15 cellular contexts compared by ENCODE assay signal in the genomic region with DNA sequence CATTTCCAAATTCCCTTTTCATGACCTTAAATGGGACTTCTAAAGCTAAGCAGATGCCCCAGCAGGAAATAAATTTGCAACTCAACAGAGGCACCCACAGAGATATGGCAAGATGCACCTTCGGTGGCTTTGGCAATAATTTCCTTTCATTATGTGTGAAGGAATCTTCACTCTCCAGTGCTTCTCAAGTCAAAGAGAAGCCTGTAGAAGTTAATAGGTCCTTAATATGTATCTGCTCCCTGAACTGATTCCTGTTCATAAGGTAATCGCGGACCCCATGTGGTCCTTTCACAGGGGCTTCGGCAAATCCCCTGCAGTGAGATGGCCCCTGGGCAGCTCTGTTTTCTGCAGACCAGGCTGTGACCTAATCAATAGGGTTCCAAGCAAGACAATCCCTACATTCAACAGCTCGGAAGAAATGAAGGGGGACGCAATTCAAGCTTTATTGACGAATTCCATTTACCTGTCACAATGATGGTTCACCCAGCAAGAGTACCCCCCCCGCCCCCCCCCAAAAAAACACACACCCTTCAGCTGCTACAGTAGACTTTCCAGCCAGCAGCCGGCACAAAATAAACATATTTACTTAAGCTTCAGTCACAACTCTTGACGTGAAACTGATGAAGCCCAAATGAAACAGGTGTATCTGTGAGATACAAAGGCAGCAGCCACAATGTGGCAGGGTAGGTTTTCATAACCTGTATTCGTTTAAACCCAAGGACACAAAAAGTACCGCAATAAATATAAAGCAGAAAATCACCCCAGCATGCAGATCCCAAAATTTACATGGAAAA. TPM values are rescaled to one million over a fixed set of nuclear protein-coding genes. Genes with fewer than 3 reads are reported as not detected.
DNase-seq lines count a peak whose midpoint lies in the region; ATAC-seq and TF ChIP-seq lines count a peak whose summit lies in the region.
"Had no signal": no experiment of that assay in that cellular context is flagged by ENCODE, and none has a peak within 500 bp of the region (broad histone marks: within the 10 kb centered on the region; RNA-seq: fewer than 3 reads in every experiment).

No MANE protein-coding gene starts in this region.

- H2AK5ac ChIP-seq in mesendoderm (ENCODE audit: low read length), result no peak overlapping the region

- no peak overlapping the region for H4K5ac ChIP-seq in mesendoderm (ENCODE audit: low read length)

- no peak overlapping the region for H2BK5ac ChIP-seq in mesendoderm (ENCODE audit: low read length)

- H3K4me1 Mint-ChIP-seq in chondrocyte (ENCODE audit: low read depth), result peaks cover 79% of the 10 kb centered on the region
- no peaks in the 10 kb centered on the region for H3K4me1 Mint-ChIP-seq in activated T-cell treated with anti-CD3 and anti-CD28 coated beads, Interleukin-2, amount 50 U/mL, for 4 hours (ENCODE audit: low read depth)
- H3K4me1 Mint-ChIP-seq: naive B cell had no signal

- no peak overlapping the region for H3K4ac ChIP-seq in mesendoderm (ENCODE audit: low read depth, low read length)

- H3K36me3 ChIP-seq in mesendoderm (ENCODE audit: control insufficient read depth, insufficient read depth, low read length), result no peaks in the 10 kb centered on the region
- H3K36me3 ChIP-seq: adrenal gland, stomach had no signal

- ATAC-seq in activated T-cell treated with anti-CD3 and anti-CD28 coated beads, Interleukin-2, amount 50 U/mL, for 4 hours, result no peak
- no peak for ATAC-seq in HG03521 (IDR thresholded peaks at IDR 0.05; ENCODE audit: unreplicated experiment)
- ATAC-seq: activated CD4-positive, CD25-positive, alpha-beta regulatory T cell treated with anti-CD3 and anti-CD28 coated beads, Interleukin-2, amount 50 U/mL, for 24 hours had no signal

- H3K9me3 Mint-ChIP-seq in chondrocyte (ENCODE audit: low read depth), result peaks cover 2% of the 10 kb centered on the region
- H3K9me3 Mint-ChIP-seq in activated T-cell treated with anti-CD3 and anti-CD28 coated beads, Interleukin-2, amount 50 U/mL, for 4 hours, result no peaks in the 10 kb centered on the region

- no peak overlapping the region for H3K18ac ChIP-seq in mesendoderm (ENCODE audit: low read length)

- no peak overlapping the region for H2BK15ac ChIP-seq in mesendoderm (replicated peaks; ENCODE audit: low read depth)

- H4K8ac ChIP-seq in mesendoderm (ENCODE audit: low read depth, low read length), result no peak overlapping the region

- no peak overlapping the region for H3K9ac ChIP-seq in mesendoderm (ENCODE audit: low read length)
- H3K9ac ChIP-seq: BLaER1 had no signal

- no peaks in the 10 kb centered on the region for H3K27me3 Mint-ChIP-seq in chondrocyte (ENCODE audit: low read depth)
- no peaks in the 10 kb centered on the region for H3K27me3 Mint-ChIP-seq in activated T-cell treated with anti-CD3 and anti-CD28 coated beads, Interleukin-2, amount 50 U/mL, for 4 hours (ENCODE audit: low read depth)
- H3K27me3 Mint-ChIP-seq: naive B cell had no signal

- H3K79me1 ChIP-seq in mesendoderm (ENCODE audit: low read length), result peaks cover 4% of the 10 kb centered on the region

- DNase-seq in DMS153 treated with DMSO at 0.1 percent for 48 hours (lab: John Stamatoyannopoulos, UW; ENCODE audit: unreplicated experiment) (peak; percentile 59), NCI-H1105 treated with DMSO at 0.1 percent for 48 hours (lab: John Stamatoyannopoulos, UW) (peak; percentile 41), chondrocyte (ENCODE audit: low spot score) (no peak), mesendoderm (peak; percentile 41), A172 (ENCODE audit: low spot score) (no peak), NCI-H187 treated with DMSO at 0.1 percent for 48 hours (lab: John Stamatoyannopoulos, UW) (no peak)
- no peak for DNase-seq in activated T-cell treated with anti-CD3 and anti-CD28 coated beads, Interleukin-2, amount 50 U/mL, for 4 hours
- DNase-seq: activated T-cell treated with anti-CD3 and anti-CD28 coated beads for 4 hours, adrenal gland, naive B cell, stomach had no signal

- peaks cover 11% of the 10 kb centered on the region for H3K79me2 ChIP-seq in mesendoderm (ENCODE audit: control insufficient read depth, insufficient read depth, low read length)

- TF ChIP-seq CTCF in chondrocyte (IDR thresholded peaks at IDR 0.05), result no peak

- no peak overlapping the region for H2BK120ac ChIP-seq in mesendoderm (ENCODE audit: low read depth, low read length)

- H3K27me3 ChIP-seq in mesendoderm (ENCODE audit: insufficient read depth, low read length, poor library complexity), result no peaks in the 10 kb centered on the region
- H3K27me3 ChIP-seq: adrenal gland, BLaER1, stomach had no signal

- no peak overlapping the region for H3K4me3 Mint-ChIP-seq in chondrocyte (ENCODE audit: unreplicated experiment)
- H3K4me3 Mint-ChIP-seq in activated T-cell treated with anti-CD3 and anti-CD28 coated beads, Interleukin-2, amount 50 U/mL, for 4 hours, result no peak overlapping the region

- H3K56ac ChIP-seq in mesendoderm (ENCODE audit: low read length), result no peak overlapping the region

- peaks cover 8% of the 10 kb centered on the region for H3K4me1 ChIP-seq in mesendoderm (ENCODE audit: control insufficient read depth, low read depth, low read length)
- H3K4me1 ChIP-seq: adrenal gland had no signal

- H3K4me3 ChIP-seq in mesendoderm (ENCODE audit: low read length), result no peak overlapping the region
- H3K4me3 ChIP-seq: adrenal gland, BLaER1, coronary artery, stomach had no signal

- peaks cover 13% of the 10 kb centered on the region for H3K36me3 Mint-ChIP-seq in chondrocyte (ENCODE audit: low read depth)
- no peaks in the 10 kb centered on the region for H3K36me3 Mint-ChIP-seq in activated T-cell treated with anti-CD3 and anti-CD28 coated beads, Interleukin-2, amount 50 U/mL, for 4 hours (ENCODE audit: insufficient read depth)
- H3K36me3 Mint-ChIP-seq: naive B cell had no signal

- no peak overlapping the region for H3K27ac ChIP-seq in mesendoderm (ENCODE audit: low read depth, low read length)
- H3K27ac ChIP-seq: adrenal gland, BLaER1 had no signal

- no peak overlapping the region for H3K4me2 ChIP-seq in mesendoderm (ENCODE audit: low read length)
- H3K4me2 ChIP-seq: BLaER1 had no signal

- no peak overlapping the region for H3K23ac ChIP-seq in mesendoderm (ENCODE audit: low read length)

- peak overlapping the region; percentile 63 for H3K27ac Mint-ChIP-seq in chondrocyte (ENCODE audit: unreplicated experiment)
- H3K27ac Mint-ChIP-seq: naive B cell had no signal

- no CpG with 5 or more reads among the region's 12 CpGs for WGBS in mesendoderm (ENCODE audit: extremely low coverage, insufficient coverage, low lambda C conversion rate)

RNA-seq across cellular contexts. Expression of a gene that starts 35.3 kb away (rescaled TPM):
- 663 to 672 TPM (median 671 TPM) in 3 replicates for total RNA-seq in chondrocyte
- 32.3 TPM for polyA plus RNA-seq in mesendoderm (2013, experiment 1 of 2)
- 29.4 TPM for polyA plus RNA-seq in mesendoderm (2013, experiment 2 of 2)
- total RNA-seq in A172 (2014; rRNA removed; shearing (Covaris generic)), result 124 and 128 TPM in 2 replicates
- under 1 TPM; 0.45 to 0.90 (median 0.73) TPM for total RNA-seq in activated T-cell treated with anti-CD3 and anti-CD28 coated beads, Interleukin-2, amount 50 U/mL, for 4 hours

Comparison
In these comparisons a context has a peak if more than half of its experiments do, and no peak if none do; other contexts are left out.
1. DNase-seq: peak in DMS153 treated with DMSO at 0.1 percent for 48 hours (single experiment), NCI-H1105 treated with DMSO at 0.1 percent for 48 hours (single experiment) and mesendoderm (single experiment); none in chondrocyte (single experiment), A172 (single experiment), activated T-cell treated with anti-CD3 and anti-CD28 coated beads, Interleukin-2, amount 50 U/mL, for 4 hours (single experiment) and NCI-H187 treated with DMSO at 0.1 percent for 48 hours (single experiment).
2. RNA of a gene that starts 35.3 kb away (total RNA-seq): 663 to 672 TPM in chondrocyte and 124 to 128 TPM in A172; 0.45 to 0.90 TPM in activated T-cell treated with anti-CD3 and anti-CD28 coated beads, Interleukin-2, amount 50 U/mL, for 4 hours; every median in the first group is over 10 times any median in the second.